ENCODE assay signal across 1 cellular context in genomic region chr2:109128048-109128465, GRCh38.
TF ChIP-seq lines count a peak whose summit lies in the region.

No MANE protein-coding gene starts in this region.

TF ChIP-seq in HepG2, 621 proteins besides CTCF, POLR2A, EP300 and RAD21 (continued from another document and continues in another):
- TF ChIP-seq ZBTB43 (CRISPR knock-in tag; conservative IDR thresholded peaks at IDR 0.05), result peak; percentile 53; the same call in 1 of the 2 replicates
- TF ChIP-seq TBP (CRISPR knock-in tag; IDR thresholded peaks at IDR 0.05), result 0 out of 2 replicates have a peak, but pooled peaks have one; percentile 47
- 0 out of 2 replicates have a peak, but pooled peaks have one; percentile 41 for TF ChIP-seq RFXAP (CRISPR knock-in tag; IDR thresholded peaks at IDR 0.05; ENCODE audit: borderline replicate concordance)
- TF ChIP-seq KLF16 (CRISPR knock-in tag; IDR thresholded peaks at IDR 0.05), result peak in 1 of 2 experiments; percentile 71; a peak in 2 of 4 replicates
- 0 out of 2 replicates have a peak, but pooled peaks have one; percentile 24 for TF ChIP-seq ZNF503 (CRISPR knock-in tag; IDR thresholded peaks at IDR 0.05)
- TF ChIP-seq ZNF367 (CRISPR knock-in tag; IDR thresholded peaks at IDR 0.05; ENCODE audit: borderline replicate concordance), result no peak
- TF ChIP-seq ERF (CRISPR knock-in tag; IDR thresholded peaks at IDR 0.05), result no peak
- peak; percentile 68; the same call in 1 of the 2 replicates for TF ChIP-seq ARNT2 (CRISPR knock-in tag; IDR thresholded peaks at IDR 0.05; ENCODE audit: low read depth)
- no peak for TF ChIP-seq LCORL (IDR thresholded peaks at IDR 0.05)
- TF ChIP-seq LCORL (CRISPR knock-in tag; IDR thresholded peaks at IDR 0.05), result peak; percentile 43; the same call in 1 of the 2 replicates
- peak; percentile 50; the same call in 1 of the 2 replicates for TF ChIP-seq ELF3 (CRISPR knock-in tag; IDR thresholded peaks at IDR 0.05)
- 0 out of 2 replicates have a peak, but pooled peaks have one; percentile 76 for TF ChIP-seq DNMT1 (CRISPR knock-in tag; IDR thresholded peaks at IDR 0.05)
- peak; percentile 32; the same call in 1 of the 2 replicates for TF ChIP-seq REL (CRISPR knock-in tag; conservative IDR thresholded peaks at IDR 0.05)
- TF ChIP-seq, protein P1, sequence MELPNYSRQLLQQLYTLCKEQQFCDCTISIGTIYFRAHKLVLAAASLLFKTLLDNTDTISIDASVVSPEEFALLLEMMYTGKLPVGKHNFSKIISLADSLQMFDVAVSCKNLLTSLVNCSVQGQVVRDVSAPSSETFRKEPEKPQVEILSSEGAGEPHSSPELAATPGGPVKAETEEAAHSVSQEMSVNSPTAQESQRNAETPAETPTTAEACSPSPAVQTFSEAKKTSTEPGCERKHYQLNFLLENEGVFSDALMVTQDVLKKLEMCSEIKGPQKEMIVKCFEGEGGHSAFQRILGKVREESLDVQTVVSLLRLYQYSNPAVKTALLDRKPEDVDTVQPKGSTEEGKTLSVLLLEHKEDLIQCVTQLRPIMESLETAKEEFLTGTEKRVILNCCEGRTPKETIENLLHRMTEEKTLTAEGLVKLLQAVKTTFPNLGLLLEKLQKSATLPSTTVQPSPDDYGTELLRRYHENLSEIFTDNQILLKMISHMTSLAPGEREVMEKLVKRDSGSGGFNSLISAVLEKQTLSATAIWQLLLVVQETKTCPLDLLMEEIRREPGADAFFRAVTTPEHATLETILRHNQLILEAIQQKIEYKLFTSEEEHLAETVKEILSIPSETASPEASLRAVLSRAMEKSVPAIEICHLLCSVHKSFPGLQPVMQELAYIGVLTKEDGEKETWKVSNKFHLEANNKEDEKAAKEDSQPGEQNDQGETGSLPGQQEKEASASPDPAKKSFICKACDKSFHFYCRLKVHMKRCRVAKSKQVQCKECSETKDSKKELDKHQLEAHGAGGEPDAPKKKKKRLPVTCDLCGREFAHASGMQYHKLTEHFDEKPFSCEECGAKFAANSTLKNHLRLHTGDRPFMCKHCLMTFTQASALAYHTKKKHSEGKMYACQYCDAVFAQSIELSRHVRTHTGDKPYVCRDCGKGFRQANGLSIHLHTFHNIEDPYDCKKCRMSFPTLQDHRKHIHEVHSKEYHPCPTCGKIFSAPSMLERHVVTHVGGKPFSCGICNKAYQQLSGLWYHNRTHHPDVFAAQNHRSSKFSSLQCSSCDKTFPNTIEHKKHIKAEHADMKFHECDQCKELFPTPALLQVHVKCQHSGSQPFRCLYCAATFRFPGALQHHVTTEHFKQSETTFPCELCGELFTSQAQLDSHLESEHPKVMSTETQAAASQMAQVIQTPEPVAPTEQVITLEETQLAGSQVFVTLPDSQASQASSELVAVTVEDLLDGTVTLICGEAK (IDR thresholded peaks at IDR 0.05), result no peak
- TF ChIP-seq, protein P1 (CRISPR knock-in tag; IDR thresholded peaks at IDR 0.05), result no peak
- TF ChIP-seq RFX5 (IDR thresholded peaks at IDR 0.05; ENCODE audit: low read depth, low read length), result no peak
- TF ChIP-seq MYPOP (CRISPR knock-in tag; IDR thresholded peaks at IDR 0.05), result peak; percentile 78; the same call in 1 of the 2 replicates
- no peak for TF ChIP-seq ZNF33B (CRISPR knock-in tag; IDR thresholded peaks at IDR 0.05)
- TF ChIP-seq ZNF724P (CRISPR knock-in tag; IDR thresholded peaks at IDR 0.05; ENCODE audit: borderline replicate concordance), result 0 out of 2 replicates have a peak, but pooled peaks have one; percentile 58
- peak; percentile 46 for TF ChIP-seq TEAD3 (CRISPR knock-in tag; optimal IDR thresholded peaks at IDR 0.05; ENCODE audit: borderline replicate concordance)
- TF ChIP-seq, protein P2, sequence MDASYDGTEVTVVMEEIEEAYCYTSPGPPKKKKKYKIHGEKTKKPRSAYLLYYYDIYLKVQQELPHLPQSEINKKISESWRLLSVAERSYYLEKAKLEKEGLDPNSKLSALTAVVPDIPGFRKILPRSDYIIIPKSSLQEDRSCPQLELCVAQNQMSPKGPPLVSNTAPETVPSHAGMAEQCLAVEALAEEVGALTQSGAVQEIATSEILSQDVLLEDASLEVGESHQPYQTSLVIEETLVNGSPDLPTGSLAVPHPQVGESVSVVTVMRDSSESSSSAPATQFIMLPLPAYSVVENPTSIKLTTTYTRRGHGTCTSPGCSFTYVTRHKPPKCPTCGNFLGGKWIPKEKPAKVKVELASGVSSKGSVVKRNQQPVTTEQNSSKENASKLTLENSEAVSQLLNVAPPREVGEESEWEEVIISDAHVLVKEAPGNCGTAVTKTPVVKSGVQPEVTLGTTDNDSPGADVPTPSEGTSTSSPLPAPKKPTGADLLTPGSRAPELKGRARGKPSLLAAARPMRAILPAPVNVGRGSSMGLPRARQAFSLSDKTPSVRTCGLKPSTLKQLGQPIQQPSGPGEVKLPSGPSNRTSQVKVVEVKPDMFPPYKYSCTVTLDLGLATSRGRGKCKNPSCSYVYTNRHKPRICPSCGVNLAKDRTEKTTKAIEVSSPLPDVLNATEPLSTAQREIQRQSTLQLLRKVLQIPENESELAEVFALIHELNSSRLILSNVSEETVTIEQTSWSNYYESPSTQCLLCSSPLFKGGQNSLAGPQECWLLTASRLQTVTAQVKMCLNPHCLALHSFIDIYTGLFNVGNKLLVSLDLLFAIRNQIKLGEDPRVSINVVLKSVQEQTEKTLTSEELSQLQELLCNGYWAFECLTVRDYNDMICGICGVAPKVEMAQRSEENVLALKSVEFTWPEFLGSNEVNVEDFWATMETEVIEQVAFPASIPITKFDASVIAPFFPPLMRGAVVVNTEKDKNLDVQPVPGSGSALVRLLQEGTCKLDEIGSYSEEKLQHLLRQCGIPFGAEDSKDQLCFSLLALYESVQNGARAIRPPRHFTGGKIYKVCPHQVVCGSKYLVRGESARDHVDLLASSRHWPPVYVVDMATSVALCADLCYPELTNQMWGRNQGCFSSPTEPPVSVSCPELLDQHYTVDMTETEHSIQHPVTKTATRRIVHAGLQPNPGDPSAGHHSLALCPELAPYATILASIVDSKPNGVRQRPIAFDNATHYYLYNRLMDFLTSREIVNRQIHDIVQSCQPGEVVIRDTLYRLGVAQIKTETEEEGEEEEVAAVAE (CRISPR knock-in tag; IDR thresholded peaks at IDR 0.05; ENCODE audit: borderline replicate concordance), result peak; percentile 49; the same call in 1 of the 2 replicates
- no peak for TF ChIP-seq FLYWCH1 (CRISPR knock-in tag; IDR thresholded peaks at IDR 0.05)
- 0 out of 2 replicates have a peak, but pooled peaks have one; percentile 27 for TF ChIP-seq ZNF766 (CRISPR knock-in tag; IDR thresholded peaks at IDR 0.05; ENCODE audit: borderline replicate concordance)
- TF ChIP-seq SMAD3 (CRISPR knock-in tag; IDR thresholded peaks at IDR 0.05), result 0 out of 2 replicates have a peak, but pooled peaks have one; percentile 58
- TF ChIP-seq THRA (CRISPR knock-in tag; IDR thresholded peaks at IDR 0.05; ENCODE audit: borderline replicate concordance), result peak; percentile 55; the same call in 1 of the 2 replicates
- peak; percentile 98 for TF ChIP-seq STAG1 (CRISPR knock-in tag; IDR thresholded peaks at IDR 0.05)
- 0 out of 2 replicates have a peak, but pooled peaks have one; percentile 24 for TF ChIP-seq ZNF672 (CRISPR knock-in tag; IDR thresholded peaks at IDR 0.05)
- TF ChIP-seq ZBTB7A (CRISPR knock-in tag; IDR thresholded peaks at IDR 0.05), result peak; percentile 79; the same call in 1 of the 2 replicates
- 0 out of 2 replicates have a peak, but pooled peaks have one; percentile 37 for TF ChIP-seq ZNF329 (CRISPR knock-in tag; IDR thresholded peaks at IDR 0.05; ENCODE audit: low read depth)
- peak; percentile 77 for TF ChIP-seq KDM2A (CRISPR knock-in tag; IDR thresholded peaks at IDR 0.05; ENCODE audit: borderline replicate concordance, low read depth)
- 0 out of 2 replicates have a peak, but pooled peaks have one; percentile 35 for TF ChIP-seq ZSCAN20 (CRISPR knock-in tag; IDR thresholded peaks at IDR 0.05; ENCODE audit: borderline replicate concordance)
- peak; percentile 54; the same call in 1 of the 2 replicates for TF ChIP-seq MXD1 (CRISPR knock-in tag; IDR thresholded peaks at IDR 0.05)
